In genomic region chr4:4182835-4183568, GRCh38 we compare ENCODE assay signal across 11 cellular contexts. TPM values are rescaled to one million over a fixed set of nuclear protein-coding genes. Genes with fewer than 3 reads are reported as not detected.
A peak's percentile ranks its signal among the peaks of the same experiment; 100 is the strongest.
DNase-seq lines count a peak whose midpoint lies in the region; ATAC-seq and TF ChIP-seq lines count a peak whose summit lies in the region.
"Had no signal": no experiment of that assay in that cellular context is flagged by ENCODE, and none has a peak within 500 bp of the region (broad histone marks: within the 10 kb centered on the region; RNA-seq: fewer than 3 reads in every experiment).

No MANE protein-coding gene starts in this region.

- TF ChIP-seq RAD21 in liver (IDR thresholded peaks at IDR 0.05): peak; percentile 56 to 73

- TF ChIP-seq POLR2A in sigmoid colon (IDR thresholded peaks at IDR 0.05): no peak

- H3K27me3 ChIP-seq in liver (ENCODE audit: control insufficient read depth in 4 of 4, insufficient read depth in 4 of 4, low read length in 3 of 4): peaks cover 0 to 3% (median 0%) of the 10 kb centered on the region in 4 donors
- H3K27me3 ChIP-seq in sigmoid colon: peaks cover 0 to 11% (median 0%) of the 10 kb centered on the region in 3 donors

- H3K4me1 ChIP-seq in HEK293 (ENCODE audit: control insufficient read depth, insufficient read depth, low read length) (no peaks in the 10 kb centered on the region), liver (ENCODE audit: control insufficient read depth in 4 of 4, insufficient read depth in 4 of 4, low read length in 3 of 4) (peaks cover 0 to 4% (median under 1%) of the 10 kb centered on the region in 4 donors), sigmoid colon (no peaks in the 10 kb centered on the region)

- intact Hi-C loops in sigmoid colon (cut with DNase I): no loop called here

- POLR2A ChIA-PET in HEK293 (lab: Yijun Ruan, JAX): no interaction called here

- CTCF ChIA-PET in HEK293 (lab: Yijun Ruan, JAX): interaction anchor here (0.6 to 2.1 kb wide), 23 partner anchors 8 to 997 kb away, joined by 3 to 8 read pairs (median 3); no protein-coding TSS in a partner anchor

- H3K4me3 Mint-ChIP-seq in activated naive CD8-positive, alpha-beta T cell treated with anti-CD3 and anti-CD28 coated beads, Interleukin-2, amount 50 U/mL, for 24 hours: no peak overlapping the region
- no peak overlapping the region for H3K4me3 Mint-ChIP-seq in T-helper 17 cell
- H3K4me3 Mint-ChIP-seq: activated B cell treated with CpG ODN at 0.5 μM for 24 hours; CD8-positive, alpha-beta memory T cell had no signal

- no peak overlapping the region for H3K27ac Mint-ChIP-seq in activated naive CD8-positive, alpha-beta T cell treated with anti-CD3 and anti-CD28 coated beads, Interleukin-2, amount 50 U/mL, for 24 hours
- no peak overlapping the region for H3K27ac Mint-ChIP-seq in T-helper 17 cell
- H3K27ac Mint-ChIP-seq: activated B cell treated with CpG ODN at 0.5 μM for 24 hours; CD8-positive, alpha-beta memory T cell had no signal

- H3K36me3 Mint-ChIP-seq in activated naive CD8-positive, alpha-beta T cell treated with anti-CD3 and anti-CD28 coated beads, Interleukin-2, amount 50 U/mL, for 24 hours (ENCODE audit: low read depth): no peaks in the 10 kb centered on the region
- no peaks in the 10 kb centered on the region for H3K36me3 Mint-ChIP-seq in T-helper 17 cell (ENCODE audit: low read depth)
- H3K36me3 Mint-ChIP-seq: CD8-positive, alpha-beta memory T cell had no signal

- DNase-seq in NCI-H510A treated with DMSO at 0.1 percent for 48 hours (lab: John Stamatoyannopoulos, UW): peak; percentile 7
- DNase-seq in NCI-H510A (lab: John Stamatoyannopoulos, UW): no peak
- DNase-seq in activated naive CD8-positive, alpha-beta T cell treated with anti-CD3 and anti-CD28 coated beads, Interleukin-2, amount 50 U/mL, for 24 hours: peak; percentile 32
- no peak for DNase-seq in T-helper 17 cell
- DNase-seq in sigmoid colon: no peak
- DNase-seq: activated B cell treated with CpG ODN at 0.5 μM for 24 hours had no signal

- H3K27me3 Mint-ChIP-seq in activated naive CD8-positive, alpha-beta T cell treated with anti-CD3 and anti-CD28 coated beads, Interleukin-2, amount 50 U/mL, for 24 hours: peaks cover 33% of the 10 kb centered on the region
- peaks cover 76% of the 10 kb centered on the region for H3K27me3 Mint-ChIP-seq in T-helper 17 cell

- H3K36me3 ChIP-seq in HEK293 (ENCODE audit: control insufficient read depth in 2 of 2, insufficient read depth in 1 of 2, low read length in 2 of 2) (no peaks in the 10 kb centered on the region), liver (ENCODE audit: control insufficient read depth in 4 of 4, insufficient read depth in 3 of 4, low read depth in 1 of 4, low read length in 3 of 4) (no peaks in the 10 kb centered on the region), sigmoid colon (no peaks in the 10 kb centered on the region)

- H3K27ac ChIP-seq in HEK293 (ENCODE audit: extremely low read depth, low read depth, low read length): no peak overlapping the region
- H3K27ac ChIP-seq in liver (ENCODE audit: low read depth in 1 of 2, low read length in 2 of 2): no peak overlapping the region
- H3K27ac ChIP-seq in sigmoid colon: no peak overlapping the region

- WGBS in liver: 34% methylated on average over 19 of the region's 19 CpGs
- 40 to 46% methylated on average over 19 of the region's 19 CpGs for WGBS in sigmoid colon, 2 donors

- peak overlapping the region in 1 of 2 donors; percentile 28 for H3K9ac ChIP-seq in liver (ENCODE audit: low read depth in 1 of 2, low read length in 2 of 2)

- H3K4me1 Mint-ChIP-seq in activated naive CD8-positive, alpha-beta T cell treated with anti-CD3 and anti-CD28 coated beads, Interleukin-2, amount 50 U/mL, for 24 hours: no peaks in the 10 kb centered on the region
- H3K4me1 Mint-ChIP-seq in T-helper 17 cell: peaks cover 2% of the 10 kb centered on the region
- H3K4me1 Mint-ChIP-seq: activated B cell treated with CpG ODN at 0.5 μM for 24 hours; CD8-positive, alpha-beta memory T cell had no signal

- TF ChIP-seq CTCF in HEK293 (tag by site-specific recombination; IDR thresholded peaks at IDR 0.05) (peak; percentile 28; the same call in 1 of the 2 replicates), liver (IDR thresholded peaks at IDR 0.05; ENCODE audit: low read depth, low read length, missing input control) (peak; percentile 60), sigmoid colon (IDR thresholded peaks at IDR 0.05) (no peak)

- H3K4me3 ChIP-seq in HEK293 (ENCODE audit: low read depth, low read length) (no peak overlapping the region), liver (ENCODE audit: low read depth in 1 of 3, low read length in 3 of 3) (no peak overlapping the region), sigmoid colon (no peak overlapping the region)

- no peak for ATAC-seq in activated naive CD8-positive, alpha-beta T cell treated with anti-CD3 and anti-CD28 coated beads, Interleukin-2, amount 50 U/mL, for 24 hours
- no peak for ATAC-seq in T-helper 17 cell
- no peak for ATAC-seq in HG02884 (IDR thresholded peaks at IDR 0.05; ENCODE audit: unreplicated experiment)

- TF ChIP-seq EP300 in sigmoid colon (IDR thresholded peaks at IDR 0.05): no peak

- no peaks in the 10 kb centered on the region for H3K9me3 Mint-ChIP-seq in activated naive CD8-positive, alpha-beta T cell treated with anti-CD3 and anti-CD28 coated beads, Interleukin-2, amount 50 U/mL, for 24 hours
- H3K9me3 Mint-ChIP-seq: activated B cell treated with CpG ODN at 0.5 μM for 24 hours; CD8-positive, alpha-beta memory T cell had no signal

- no peaks in the 10 kb centered on the region for H3K9me3 ChIP-seq in HEK293 (ENCODE audit: control insufficient read depth, insufficient read depth, low read depth, low read length)
- no peaks in the 10 kb centered on the region for H3K9me3 ChIP-seq in liver (ENCODE audit: control insufficient read depth in 4 of 4, low read length in 3 of 4)
- H3K9me3 ChIP-seq in T-helper 17 cell (ENCODE audit: control insufficient read depth, low read length, poor library complexity, severe bottlenecking): no peaks in the 10 kb centered on the region
- H3K9me3 ChIP-seq in sigmoid colon: no peaks in the 10 kb centered on the region

TF ChIP-seq in HEK293, 187 proteins besides CTCF, POLR2A, EP300 and RAD21:
- TF ChIP-seq ZSCAN23 (tag by site-specific recombination; IDR thresholded peaks at IDR 0.05) (no peak), ZNF146 (tag by site-specific recombination; IDR thresholded peaks at IDR 0.05) (no peak), ZNF670 (tag by site-specific recombination; IDR thresholded peaks at IDR 0.05; ENCODE audit: low read depth) (no peak), EGR2 (tag by site-specific recombination; IDR thresholded peaks at IDR 0.05; ENCODE audit: low read depth) (no peak), ZNF654 (tag by site-specific recombination; IDR thresholded peaks at IDR 0.05; ENCODE audit: low read depth) (peak; percentile 55), ZNF366 (tag by site-specific recombination; conservative IDR thresholded peaks at IDR 0.05) (no peak), PBX3 (CRISPR knock-in tag; IDR thresholded peaks at IDR 0.05) (no peak)

TF ChIP-seq in liver, 16 proteins besides CTCF, POLR2A, EP300 and RAD21:
- TF ChIP-seq YY1 (IDR thresholded peaks at IDR 0.05) (peak; percentile 48), ATF3 (IDR thresholded peaks at IDR 0.05) (no peak), HNF4A (conservative IDR thresholded peaks at IDR 0.05) (peak; percentile 8 to 21), REST (IDR thresholded peaks at IDR 0.05) (no peak), JUND (IDR thresholded peaks at IDR 0.05) (no peak), SP1 (IDR thresholded peaks at IDR 0.05) (peak; percentile 10)

RNA-seq across cellular contexts. Expression of gene OTOP1, which starts 43.7 kb away (rescaled TPM):
- total RNA-seq in liver: not detected
- not detected for polyA plus RNA-seq in liver
- total RNA-seq in T-helper 17 cell: not detected
- total RNA-seq in sigmoid colon: not detected
- polyA plus RNA-seq in sigmoid colon: not detected
- total RNA-seq: activated B cell treated with CpG ODN at 0.5 μM for 24 hours; CD8-positive, alpha-beta memory T cell; pulmonary artery endothelial cell had no signal
- polyA plus RNA-seq: CD8-positive, alpha-beta memory T cell had no signal

Comparison
In these comparisons a context has a peak if more than half of its experiments do, and no peak if none do; other contexts are left out.
1. DNase-seq: peak in NCI-H510A treated with DMSO at 0.1 percent for 48 hours (single experiment) and activated naive CD8-positive, alpha-beta T cell treated with anti-CD3 and anti-CD28 coated beads, Interleukin-2, amount 50 U/mL, for 24 hours (single experiment); none in NCI-H510A (single experiment), T-helper 17 cell (0 of 3) and sigmoid colon (single experiment).
2. CTCF ChIP-seq: peak in HEK293 (single experiment) and liver (single experiment); none in sigmoid colon (0 of 4).